9 cellular contexts compared by ENCODE assay signal in the genomic region with DNA sequence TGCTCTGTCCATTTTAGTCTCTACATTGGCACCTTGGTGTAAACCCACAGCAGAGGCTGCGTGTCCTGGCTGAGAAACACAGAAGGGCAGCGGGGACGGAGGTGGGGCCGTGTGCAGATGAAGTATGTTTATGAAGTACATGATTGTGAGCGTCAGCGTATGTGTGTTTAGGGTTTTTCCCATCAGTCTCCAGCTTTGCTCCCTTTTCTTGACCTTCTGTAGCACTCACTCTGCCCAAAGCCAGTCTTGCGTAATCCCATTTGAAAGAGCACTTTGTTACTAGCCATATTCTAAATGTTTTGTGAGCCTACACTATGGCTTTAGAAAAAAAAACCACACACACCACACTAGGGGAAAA.
A peak's percentile ranks its signal among the peaks of the same experiment; 100 is the strongest.
DNase-seq lines count a peak whose midpoint lies in the region; TF ChIP-seq lines count a peak whose summit lies in the region.
"Had no signal": no experiment of that assay in that cellular context is flagged by ENCODE, and none has a peak within 500 bp of the region (broad histone marks: within the 10 kb centered on the region; RNA-seq: fewer than 3 reads in every experiment).

No MANE protein-coding gene starts in this region.

- no peak overlapping the region for H3K27ac ChIP-seq in iPS-18a (ENCODE audit: low read length)
- no peak overlapping the region for H3K27ac ChIP-seq in suprapubic skin

- TF ChIP-seq CTCF in HFF-Myc (IDR thresholded peaks at IDR 0.05; ENCODE audit: low read depth, low read length, missing control alignments) = no peak
- TF ChIP-seq CTCF in suprapubic skin (IDR thresholded peaks at IDR 0.05) = no peak

- TF ChIP-seq EP300 in suprapubic skin (IDR thresholded peaks at IDR 0.05) = no peak

- peak overlapping the region; percentile 21 for H3K4me3 ChIP-seq in HFF-Myc (replicated peaks; ENCODE audit: low read depth, low read length)
- peak overlapping the region; percentile 92 for H3K4me3 ChIP-seq in iPS-18a (ENCODE audit: low read length)
- H3K4me3 ChIP-seq in suprapubic skin = peak overlapping the region; percentile 48

- TF ChIP-seq POLR2A in suprapubic skin (IDR thresholded peaks at IDR 0.05) = no peak
- TF ChIP-seq POLR2A in erythroblast (IDR thresholded peaks at IDR 0.05; ENCODE audit: low read length) = no peak

- H3K9ac ChIP-seq in iPS-18a (ENCODE audit: low read length) = peak overlapping the region; percentile 77

- WGBS in suprapubic skin = 16% methylated on average over 7 of the region's 7 CpGs

- DNase-seq in HFF-Myc (ENCODE audit: extremely low read depth, low read depth) (no peak), astrocyte of the hippocampus (ENCODE audit: low read depth, low spot score) (peak; percentile 1), suprapubic skin (ENCODE audit: low spot score in 2 of 2) (no peak), RKO (ENCODE audit: low spot score) (no peak), erythroblast (lab: John Stamatoyannopoulos, UW) (no peak), pons (ENCODE audit: low spot score) (no peak)
- DNase-seq: NCI-H774; stimulated activated CD4-positive, alpha-beta T cell treated with anti-CD3 and anti-CD28 coated beads, Interleukin-1b, Interleukin-23, amount 100 ng/mL, for 48 hours had no signal

- H3K9me3 ChIP-seq in iPS-18a (ENCODE audit: control insufficient read depth, low read depth, low read length) (no peaks in the 10 kb centered on the region), suprapubic skin (peaks cover 10% of the 10 kb centered on the region)

- H3K27me3 ChIP-seq in iPS-18a (ENCODE audit: control insufficient read depth, insufficient read depth, low read length) (no peaks in the 10 kb centered on the region), suprapubic skin (peaks cover 16% of the 10 kb centered on the region)

- H3K4me1 ChIP-seq in iPS-18a (ENCODE audit: control insufficient read depth, low read depth, low read length) (peaks cover 60% of the 10 kb centered on the region), suprapubic skin (peaks cover 11% of the 10 kb centered on the region)

- no peaks in the 10 kb centered on the region for H3K36me3 ChIP-seq in iPS-18a (ENCODE audit: control insufficient read depth, low read depth, low read length)
- no peaks in the 10 kb centered on the region for H3K36me3 ChIP-seq in suprapubic skin

Comparison
In these comparisons a context has a peak if more than half of its experiments do, and no peak if none do; other contexts are left out.
1. H3K4me3 ChIP-seq: peak in every context shown above with its lines; median percentile 92 in iPS-18a; 48 in suprapubic skin; 21 in HFF-Myc.